In the genomic region with DNA sequence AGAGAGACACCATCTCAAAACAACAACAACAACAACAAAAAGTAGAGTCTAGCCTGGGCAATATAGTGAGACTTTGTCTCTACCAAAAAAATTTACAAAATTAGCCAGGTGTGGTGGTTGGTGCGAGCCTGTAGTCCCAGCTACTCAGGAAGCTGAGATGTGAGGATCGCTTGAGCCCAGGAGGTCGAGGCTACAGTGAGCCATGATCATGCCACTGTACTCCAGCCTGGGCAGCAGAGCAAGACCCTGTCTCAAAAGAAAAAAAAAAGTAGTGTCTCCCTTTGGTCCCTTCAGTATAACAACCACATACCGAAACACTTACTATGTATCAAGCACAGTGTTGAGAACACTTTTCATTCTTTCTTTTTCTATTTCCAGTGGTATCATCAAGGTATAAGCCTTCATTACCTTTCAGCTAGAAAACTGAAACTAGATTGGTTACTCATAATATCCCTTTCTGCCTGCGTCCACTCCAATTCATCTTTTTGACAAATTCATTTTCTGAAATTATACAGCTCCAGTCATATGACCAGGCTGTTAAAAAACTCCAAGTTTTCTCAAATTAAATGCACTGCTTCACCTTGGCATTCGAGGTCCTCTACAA, we compare ENCODE assay signal across 12 cellular contexts. TPM values are rescaled to one million over a fixed set of nuclear protein-coding genes. Genes with fewer than 3 reads are reported as not detected.
DNase-seq lines count a peak whose midpoint lies in the region; ATAC-seq and TF ChIP-seq lines count a peak whose summit lies in the region.
"Had no signal": no experiment of that assay in that cellular context is flagged by ENCODE, and none has a peak within 500 bp of the region (broad histone marks: within the 10 kb centered on the region; RNA-seq: fewer than 3 reads in every experiment).

No MANE protein-coding gene starts in this region.

- intact Hi-C loops in activated CD4-positive, alpha-beta T cell treated with anti-CD3 and anti-CD28 coated beads, Interleukin-2, amount 10 ng/mL, durations not matched to agents 24 days and 14 days (cut with micrococcal nuclease), result no loop called here

- no peak overlapping the region for H3K4me3 Mint-ChIP-seq in activated CD4-positive, alpha-beta T cell treated with anti-CD3 and anti-CD28 coated beads, Interleukin-2, amount 10 ng/mL, durations not matched to agents 24 days and 14 days
- H3K4me3 Mint-ChIP-seq in stimulated activated effector memory CD8-positive, alpha-beta T cell treated with anti-CD3 and anti-CD28 coated beads, Interleukin-12 subunit alpha, Interleukin-12 subunit beta, amount 100 ng/mL, for 72 hours, result no peak overlapping the region
- H3K4me3 Mint-ChIP-seq in type B pancreatic cell, result no peak overlapping the region

- ATAC-seq in GM21717 (IDR thresholded peaks at IDR 0.05; ENCODE audit: unreplicated experiment) (peak; percentile 95), HG03175 (IDR thresholded peaks at IDR 0.05; ENCODE audit: unreplicated experiment) (peak; percentile 97)
- ATAC-seq in stimulated activated effector memory CD8-positive, alpha-beta T cell treated with anti-CD3 and anti-CD28 coated beads, Interleukin-12 subunit alpha, Interleukin-12 subunit beta, amount 100 ng/mL, for 72 hours, result peak; percentile 86
- ATAC-seq: foreskin keratinocyte had no signal

- peak overlapping the region; percentile 57 for H3K27ac Mint-ChIP-seq in activated CD4-positive, alpha-beta T cell treated with anti-CD3 and anti-CD28 coated beads, Interleukin-2, amount 10 ng/mL, durations not matched to agents 24 days and 14 days
- H3K27ac Mint-ChIP-seq in stimulated activated effector memory CD8-positive, alpha-beta T cell treated with anti-CD3 and anti-CD28 coated beads, Interleukin-12 subunit alpha, Interleukin-12 subunit beta, amount 100 ng/mL, for 72 hours, result peak overlapping the region; percentile 54
- no peak overlapping the region for H3K27ac Mint-ChIP-seq in type B pancreatic cell

- TF ChIP-seq CTCF in type B pancreatic cell (conservative IDR thresholded peaks at IDR 0.05), result no peak

- peaks cover 22% of the 10 kb centered on the region for H3K4me1 Mint-ChIP-seq in activated CD4-positive, alpha-beta T cell treated with anti-CD3 and anti-CD28 coated beads, Interleukin-2, amount 10 ng/mL, durations not matched to agents 24 days and 14 days
- H3K4me1 Mint-ChIP-seq in stimulated activated effector memory CD8-positive, alpha-beta T cell treated with anti-CD3 and anti-CD28 coated beads, Interleukin-12 subunit alpha, Interleukin-12 subunit beta, amount 100 ng/mL, for 72 hours, result peaks cover 39% of the 10 kb centered on the region
- H3K4me1 Mint-ChIP-seq in type B pancreatic cell (ENCODE audit: unreplicated experiment), result no peaks in the 10 kb centered on the region

- H3K9me3 Mint-ChIP-seq in activated CD4-positive, alpha-beta T cell treated with anti-CD3 and anti-CD28 coated beads, Interleukin-2, amount 10 ng/mL, durations not matched to agents 24 days and 14 days, result no peaks in the 10 kb centered on the region
- no peaks in the 10 kb centered on the region for H3K9me3 Mint-ChIP-seq in stimulated activated effector memory CD8-positive, alpha-beta T cell treated with anti-CD3 and anti-CD28 coated beads, Interleukin-12 subunit alpha, Interleukin-12 subunit beta, amount 100 ng/mL, for 72 hours
- H3K9me3 Mint-ChIP-seq in type B pancreatic cell, result peaks cover 5% of the 10 kb centered on the region

- peaks cover 28% of the 10 kb centered on the region for H3K36me3 Mint-ChIP-seq in activated CD4-positive, alpha-beta T cell treated with anti-CD3 and anti-CD28 coated beads, Interleukin-2, amount 10 ng/mL, durations not matched to agents 24 days and 14 days (ENCODE audit: low read depth)
- H3K36me3 Mint-ChIP-seq in stimulated activated effector memory CD8-positive, alpha-beta T cell treated with anti-CD3 and anti-CD28 coated beads, Interleukin-12 subunit alpha, Interleukin-12 subunit beta, amount 100 ng/mL, for 72 hours, result peaks cover 56% of the 10 kb centered on the region
- peaks cover 4% of the 10 kb centered on the region for H3K36me3 Mint-ChIP-seq in type B pancreatic cell

- H3K27me3 Mint-ChIP-seq in activated CD4-positive, alpha-beta T cell treated with anti-CD3 and anti-CD28 coated beads, Interleukin-2, amount 10 ng/mL, durations not matched to agents 24 days and 14 days, result no peaks in the 10 kb centered on the region
- H3K27me3 Mint-ChIP-seq in type B pancreatic cell, result no peaks in the 10 kb centered on the region

- DNase-seq in activated CD4-positive, alpha-beta T cell treated with anti-CD3 and anti-CD28 coated beads, Interleukin-2, amount 10 ng/mL, durations not matched to agents 24 days and 14 days, result no peak
- no peak for DNase-seq in activated CD4-positive, alpha-beta T cell treated with anti-CD3 and anti-CD28 coated beads for 48 hours
- DNase-seq in stimulated activated effector memory CD8-positive, alpha-beta T cell treated with anti-CD3 and anti-CD28 coated beads, Interleukin-12 subunit alpha, Interleukin-12 subunit beta, amount 100 ng/mL, for 72 hours (ENCODE audit: low spot score in 2 of 2), result no peak
- no peak for DNase-seq in NCI-H1694 (lab: John Stamatoyannopoulos, UW)
- DNase-seq in type B pancreatic cell (ENCODE audit: extremely low spot score, unreplicated experiment), result no peak
- no peak for DNase-seq in NCI-H2107 treated with DMSO at 0.1 percent for 48 hours (lab: John Stamatoyannopoulos, UW; ENCODE audit: unreplicated experiment)
- DNase-seq: cerebellar nuclear complex; EL; foreskin keratinocyte; stimulated activated CD4-positive, alpha-beta T cell treated with anti-CD3 and anti-CD28 coated beads, Interleukin-2, amount 100 ng/mL, for 48 hours had no signal

RNA-seq across cellular contexts. Expression of a gene that starts 54.1 kb away (rescaled TPM):
- 49.8 and 51.1 TPM in 2 replicates for total RNA-seq in activated CD4-positive, alpha-beta T cell treated with anti-CD3 and anti-CD28 coated beads, Interleukin-2, amount 10 ng/mL, durations not matched to agents 24 days and 14 days
- total RNA-seq in type B pancreatic cell (ENCODE audit: low replicate concordance), result 57.4 and 60.4 TPM in 2 replicates
